In genomic region chr12:6052206-6052939, GRCh38 we compare ENCODE assay signal across 19 cellular contexts.
A peak's percentile ranks its signal among the peaks of the same experiment; 100 is the strongest.
DNase-seq lines count a peak whose midpoint lies in the region; ATAC-seq, FAIRE-seq and TF ChIP-seq lines count a peak whose summit lies in the region.
"Had no signal": no experiment of that assay in that cellular context is flagged by ENCODE, and none has a peak within 500 bp of the region (broad histone marks: within the 10 kb centered on the region; RNA-seq: fewer than 3 reads in every experiment).

No MANE protein-coding gene starts in this region.

- H3K9me3 Mint-ChIP-seq in osteocyte (ENCODE audit: unreplicated experiment): no peaks in the 10 kb centered on the region
- H3K9me3 Mint-ChIP-seq in activated naive CD8-positive, alpha-beta T cell treated with anti-CD3 and anti-CD28 coated beads, Interleukin-2, amount 50 U/mL, for 24 hours: no peaks in the 10 kb centered on the region
- H3K9me3 Mint-ChIP-seq: CD4-positive, alpha-beta T cell; HFFc6 had no signal

- no peak overlapping the region for H3K9ac ChIP-seq in endothelial cell of umbilical vein (replicated peaks; ENCODE audit: extremely low read depth, insufficient read depth, low read length)

- H2AFZ ChIP-seq in endothelial cell of umbilical vein (ENCODE audit: low read depth, low read length): no peak overlapping the region

- H3K4me1 Mint-ChIP-seq in osteocyte (ENCODE audit: unreplicated experiment): peaks cover 50% of the 10 kb centered on the region
- peaks cover 7% of the 10 kb centered on the region for H3K4me1 Mint-ChIP-seq in activated naive CD8-positive, alpha-beta T cell treated with anti-CD3 and anti-CD28 coated beads, Interleukin-2, amount 50 U/mL, for 24 hours

- TF ChIP-seq CTCF in left ventricle myocardium inferior (IDR thresholded peaks at IDR 0.05; ENCODE audit: borderline replicate concordance) (no peak), endothelial cell of umbilical vein (IDR thresholded peaks at IDR 0.05; ENCODE audit: extremely low read depth in 1 of 2, insufficient read depth in 1 of 2, low read depth in 1 of 2, low read length in 2 of 2) (no peak), osteocyte (IDR thresholded peaks at IDR 0.05) (no peak)

- no peaks in the 10 kb centered on the region for H3K36me3 Mint-ChIP-seq in osteocyte (ENCODE audit: unreplicated experiment)
- H3K36me3 Mint-ChIP-seq in activated naive CD8-positive, alpha-beta T cell treated with anti-CD3 and anti-CD28 coated beads, Interleukin-2, amount 50 U/mL, for 24 hours (ENCODE audit: low read depth): no peaks in the 10 kb centered on the region

- dilution Hi-C loops in endothelial cell of umbilical vein (cut with MboI; ENCODE audit: extremely low pct_ligation_motif_present, low sequenced_read_pairs): no loop called here

- no peak overlapping the region for H3K4me3 Mint-ChIP-seq in osteocyte (ENCODE audit: unreplicated experiment)
- no peak overlapping the region for H3K4me3 Mint-ChIP-seq in activated naive CD8-positive, alpha-beta T cell treated with anti-CD3 and anti-CD28 coated beads, Interleukin-2, amount 50 U/mL, for 24 hours
- H3K4me3 Mint-ChIP-seq: CD4-positive, alpha-beta T cell; HFFc6 had no signal

- no peak overlapping the region for H3K4me3 ChIP-seq in left ventricle myocardium inferior
- no peak overlapping the region for H3K4me3 ChIP-seq in endothelial cell of umbilical vein (replicated peaks in 1 of 3; ENCODE audit: insufficient read depth in 1 of 3, low read depth in 1 of 3, low read length in 3 of 3)
- H3K4me3 ChIP-seq: GM12878 had no signal

- FAIRE-seq in endothelial cell of umbilical vein (lab: Jason Lieb, UNC): peak; percentile 70
- FAIRE-seq: GM12878, HepG2 had no signal

- H3K27ac ChIP-seq in left ventricle myocardium inferior (replicated peaks) (peak overlapping the region; percentile 47), endothelial cell of umbilical vein (ENCODE audit: insufficient read depth, low read depth, low read length) (peak overlapping the region; percentile 67)
- H3K27ac ChIP-seq: 22Rv1, C4-2B had no signal

- no peak overlapping the region for H3K4me2 ChIP-seq in endothelial cell of umbilical vein (ENCODE audit: insufficient read depth, low read length)

- no peaks in the 10 kb centered on the region for H4K20me1 ChIP-seq in endothelial cell of umbilical vein (replicated peaks; ENCODE audit: control insufficient read depth, extremely low read depth, insufficient read depth, low read length)

- intact Hi-C loops in left ventricle myocardium inferior (cut with micrococcal nuclease): no loop called here
- intact Hi-C loops in Right ventricle myocardium inferior (cut with DNase I): no loop called here
- intact Hi-C loops in endothelial cell of umbilical vein (cut with micrococcal nuclease): no loop called here

- POLR2A ChIA-PET in endothelial cell of umbilical vein (lab: Charles Lee): no interaction called here

- TF ChIP-seq POLR2A in endothelial cell of umbilical vein (IDR thresholded peaks at IDR 0.05; ENCODE audit: low read depth, low read length): no peak

- peaks cover 2% of the 10 kb centered on the region for H3K79me2 ChIP-seq in endothelial cell of umbilical vein (ENCODE audit: control insufficient read depth, insufficient read depth, low read length)

- CTCF ChIA-PET in endothelial cell of umbilical vein (lab: Charles Lee): interaction anchor here (0.8 to 2.5 kb wide), 6 partner anchors 14 to 234 kb away, joined by 3 to 14 read pairs (median 5); no protein-coding TSS in a partner anchor

- peaks cover 50% of the 10 kb centered on the region for H3K36me3 ChIP-seq in left ventricle myocardium inferior
- H3K36me3 ChIP-seq in endothelial cell of umbilical vein (ENCODE audit: control insufficient read depth in 2 of 2, extremely low read depth in 1 of 2, insufficient read depth in 2 of 2, low read length in 2 of 2): peaks cover 55 to 70% of the 10 kb centered on the region in 2 experiments
- H3K36me3 ChIP-seq: BE2C had no signal

- H3K9me3 ChIP-seq in left ventricle myocardium inferior (replicated peaks) (no peaks in the 10 kb centered on the region), endothelial cell of umbilical vein (replicated peaks; ENCODE audit: control insufficient read depth, insufficient read depth, low read length) (no peaks in the 10 kb centered on the region)
- H3K9me3 ChIP-seq: BE2C, Caco-2 had no signal

- BruUV-seq in endothelial cell of umbilical vein (replicated peaks; lab: Mats Ljungman, UMichigan): no TSS peak

- ATAC-seq in Right ventricle myocardium inferior: no peak
- no peak for ATAC-seq in HG03095 (IDR thresholded peaks at IDR 0.05; ENCODE audit: unreplicated experiment)
- ATAC-seq in activated naive CD8-positive, alpha-beta T cell treated with anti-CD3 and anti-CD28 coated beads, Interleukin-2, amount 50 U/mL, for 24 hours: no peak
- ATAC-seq: GM12878, HCT116, HepG2 had no signal

- H3K4me1 ChIP-seq in left ventricle myocardium inferior (peaks cover 32% of the 10 kb centered on the region), endothelial cell of umbilical vein (ENCODE audit: control insufficient read depth, extremely low read depth, insufficient read depth, low read length) (peaks cover 38% of the 10 kb centered on the region)
- H3K4me1 ChIP-seq: BE2C had no signal

- H3K27me3 Mint-ChIP-seq in osteocyte (ENCODE audit: unreplicated experiment): no peaks in the 10 kb centered on the region
- peaks cover 6% of the 10 kb centered on the region for H3K27me3 Mint-ChIP-seq in activated naive CD8-positive, alpha-beta T cell treated with anti-CD3 and anti-CD28 coated beads, Interleukin-2, amount 50 U/mL, for 24 hours

- no peak for DNase-seq in left ventricle myocardium inferior
- no peak for DNase-seq in Right ventricle myocardium inferior (ENCODE audit: missing footprints)
- peak; percentile 47 for DNase-seq in endothelial cell of umbilical vein (ENCODE audit: low read depth, low spot score)
- DNase-seq in osteocyte (ENCODE audit: extremely low spot score, unreplicated experiment): no peak
- no peak for DNase-seq in Ammon's horn (ENCODE audit: low spot score)
- no peak for DNase-seq in activated naive CD8-positive, alpha-beta T cell treated with anti-CD3 and anti-CD28 coated beads, Interleukin-2, amount 50 U/mL, for 24 hours
- DNase-seq: BE2C; Caco-2; CD4-positive, alpha-beta T cell; DMS79 treated with DMSO at 0.1 percent for 48 hours; GOT3; H7 had no signal

- H3K27ac Mint-ChIP-seq in osteocyte (ENCODE audit: unreplicated experiment): peak overlapping the region; percentile 72
- no peak overlapping the region for H3K27ac Mint-ChIP-seq in activated naive CD8-positive, alpha-beta T cell treated with anti-CD3 and anti-CD28 coated beads, Interleukin-2, amount 50 U/mL, for 24 hours
- H3K27ac Mint-ChIP-seq: CD4-positive, alpha-beta T cell; HFFc6 had no signal

- H3K27me3 ChIP-seq in left ventricle myocardium inferior (ENCODE audit: low read depth) (peaks cover 12% of the 10 kb centered on the region), endothelial cell of umbilical vein (ENCODE audit: control insufficient read depth in 2 of 2, insufficient read depth in 2 of 2, low read length in 2 of 2) (no peaks in the 10 kb centered on the region)
- H3K27me3 ChIP-seq: BE2C had no signal

- H3K9me1 ChIP-seq in endothelial cell of umbilical vein (replicated peaks; ENCODE audit: control insufficient read depth, extremely low read depth, insufficient read depth, low read length): no peaks in the 10 kb centered on the region

TF ChIP-seq in endothelial cell of umbilical vein, 7 proteins besides CTCF, POLR2A, EP300 and RAD21:
- TF ChIP-seq EZH2 (IDR thresholded peaks at IDR 0.05; ENCODE audit: borderline replicate concordance, low read depth, low read length, severe bottlenecking): no peak
- no peak for TF ChIP-seq MAX (IDR thresholded peaks at IDR 0.05; ENCODE audit: insufficient read depth, insufficient read length)
- no peak for TF ChIP-seq JUN (IDR thresholded peaks at IDR 0.05; ENCODE audit: borderline replicate concordance, insufficient read depth, insufficient read length, low read depth)
- TF ChIP-seq POLR2AphosphoS5 (IDR thresholded peaks at IDR 0.05; ENCODE audit: insufficient read depth, low read depth, low read length): no peak
- TF ChIP-seq GATA2 (IDR thresholded peaks at IDR 0.05; ENCODE audit: insufficient read depth, insufficient read length, low read depth, low read length): no peak
- TF ChIP-seq FOS (IDR thresholded peaks at IDR 0.05; ENCODE audit: borderline replicate concordance, insufficient read depth, low read length): no peak
